13 cellular contexts compared by ENCODE assay signal in the genomic region with DNA sequence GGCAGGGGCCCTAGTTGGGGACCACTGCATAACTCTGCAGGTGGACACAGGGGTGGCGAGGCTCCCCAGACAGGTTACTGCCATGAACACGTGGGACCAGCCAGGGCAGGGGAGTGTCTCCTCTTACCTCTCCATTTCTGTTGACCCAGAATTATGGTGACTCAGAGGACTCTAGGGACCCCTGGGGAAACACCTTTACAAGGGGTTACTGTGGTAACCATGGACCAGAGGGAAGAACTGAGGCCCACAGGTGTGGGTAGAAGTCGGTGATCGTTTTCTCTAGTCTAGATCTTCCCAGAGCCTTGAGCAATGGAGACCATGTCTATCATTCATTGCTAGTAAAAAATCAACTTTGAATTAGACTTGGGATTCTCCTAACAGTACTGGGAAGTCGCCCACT. TPM values are rescaled to one million over a fixed set of nuclear protein-coding genes. Genes with fewer than 3 reads are reported as not detected.
"Had no signal": no experiment of that assay in that cellular context is flagged by ENCODE, and none has a peak within 500 bp of the region (broad histone marks: within the 10 kb centered on the region; RNA-seq: fewer than 3 reads in every experiment).

No MANE protein-coding gene starts in this region.

RNA-seq across cellular contexts. Expression of gene GH1, which starts 2.1 kb away (rescaled TPM):
- total RNA-seq: activated CD4-positive, alpha-beta T cell treated with anti-CD3 and anti-CD28 coated beads, Interleukin-2, amount 10 ng/mL, durations not matched to agents 24 days and 14 days; activated CD8-positive, alpha-beta memory T cell treated with anti-CD3 and anti-CD28 coated beads for 36 hours; activated CD8-positive, alpha-beta T cell treated with anti-CD3 and anti-CD28 coated beads for 36 hours; activated naive CD8-positive, alpha-beta T cell treated with anti-CD3 and anti-CD28 coated beads for 36 hours; activated T-cell treated with anti-CD3 and anti-CD28 coated beads, Interleukin-2, amount 50 U/mL, for 72 hours; aorta; cerebellum; LHCN-M2; PC-9; Right ventricle myocardium superior; T-helper 1 cell treated with Interleukin-12 subunit alpha and Interleukin-12 subunit beta and Interleukin-4 antibody, amounts not matched to agents 30 ng/mL and 1 ng/mL, for 36 hours; T-helper 2 cell treated with Interferon-gamma antibody and Interleukin-4, amounts not matched to agents 100 ng/mL and 5 ng/mL, for 36 hours had no signal

RNA-seq across cellular contexts. Expression of gene CSHL1, which starts 9.7 kb away (rescaled TPM):
- total RNA-seq: activated CD4-positive, alpha-beta T cell treated with anti-CD3 and anti-CD28 coated beads, Interleukin-2, amount 10 ng/mL, durations not matched to agents 24 days and 14 days; activated CD8-positive, alpha-beta memory T cell treated with anti-CD3 and anti-CD28 coated beads for 36 hours; activated CD8-positive, alpha-beta T cell treated with anti-CD3 and anti-CD28 coated beads for 36 hours; activated naive CD8-positive, alpha-beta T cell treated with anti-CD3 and anti-CD28 coated beads for 36 hours; activated T-cell treated with anti-CD3 and anti-CD28 coated beads, Interleukin-2, amount 50 U/mL, for 72 hours; aorta; cerebellum; LHCN-M2; PC-9; Right ventricle myocardium superior; T-helper 1 cell treated with Interleukin-12 subunit alpha and Interleukin-12 subunit beta and Interleukin-4 antibody, amounts not matched to agents 30 ng/mL and 1 ng/mL, for 36 hours; T-helper 2 cell treated with Interferon-gamma antibody and Interleukin-4, amounts not matched to agents 100 ng/mL and 5 ng/mL, for 36 hours had no signal

RNA-seq across cellular contexts. Expression of gene CD79B, which starts 11.4 kb away (rescaled TPM):
- total RNA-seq: cerebellum, LHCN-M2, PC-9 had no signal

RNA-seq across cellular contexts. Expression of gene CSH1, which starts 24.4 kb away (rescaled TPM):
- total RNA-seq: activated CD4-positive, alpha-beta T cell treated with anti-CD3 and anti-CD28 coated beads, Interleukin-2, amount 10 ng/mL, durations not matched to agents 24 days and 14 days; activated CD8-positive, alpha-beta memory T cell treated with anti-CD3 and anti-CD28 coated beads for 36 hours; activated CD8-positive, alpha-beta T cell treated with anti-CD3 and anti-CD28 coated beads for 36 hours; activated naive CD8-positive, alpha-beta T cell treated with anti-CD3 and anti-CD28 coated beads for 36 hours; activated T-cell treated with anti-CD3 and anti-CD28 coated beads, Interleukin-2, amount 50 U/mL, for 72 hours; aorta; LHCN-M2; PC-9; Right ventricle myocardium superior; T-helper 1 cell treated with Interleukin-12 subunit alpha and Interleukin-12 subunit beta and Interleukin-4 antibody, amounts not matched to agents 30 ng/mL and 1 ng/mL, for 36 hours; T-helper 2 cell treated with Interferon-gamma antibody and Interleukin-4, amounts not matched to agents 100 ng/mL and 5 ng/mL, for 36 hours had no signal

RNA-seq across cellular contexts. Expression of gene GH2, which starts 39.0 kb away (rescaled TPM):
- total RNA-seq: activated CD4-positive, alpha-beta T cell treated with anti-CD3 and anti-CD28 coated beads, Interleukin-2, amount 10 ng/mL, durations not matched to agents 24 days and 14 days; activated CD8-positive, alpha-beta memory T cell treated with anti-CD3 and anti-CD28 coated beads for 36 hours; activated CD8-positive, alpha-beta T cell treated with anti-CD3 and anti-CD28 coated beads for 36 hours; activated naive CD8-positive, alpha-beta T cell treated with anti-CD3 and anti-CD28 coated beads for 36 hours; activated T-cell treated with anti-CD3 and anti-CD28 coated beads, Interleukin-2, amount 50 U/mL, for 72 hours; activated T-helper 17 cell treated with anti-CD3 and anti-CD28 coated beads, Interleukin-2, amount 50 U/mL, for 72 hours; aorta; cerebellum; LHCN-M2; PC-9; Right ventricle myocardium superior; T-helper 1 cell treated with Interleukin-12 subunit alpha and Interleukin-12 subunit beta and Interleukin-4 antibody, amounts not matched to agents 30 ng/mL and 1 ng/mL, for 36 hours; T-helper 2 cell treated with Interferon-gamma antibody and Interleukin-4, amounts not matched to agents 100 ng/mL and 5 ng/mL, for 36 hours had no signal
